In genomic region chr15:58704155-58704825, GRCh38 we compare ENCODE assay signal across 25 cellular contexts. TPM values are rescaled to one million over a fixed set of nuclear protein-coding genes. Genes with fewer than 3 reads are reported as not detected.
DNase-seq lines count a peak whose midpoint lies in the region; ATAC-seq and TF ChIP-seq lines count a peak whose summit lies in the region.
"Had no signal": no experiment of that assay in that cellular context is flagged by ENCODE, and none has a peak within 500 bp of the region (broad histone marks: within the 10 kb centered on the region; RNA-seq: fewer than 3 reads in every experiment).

No MANE protein-coding gene starts in this region.

- no peaks in the 10 kb centered on the region for H3K27me3 Mint-ChIP-seq in activated T-cell treated with anti-CD3 and anti-CD28 coated beads, Interleukin-2, amount 50 U/mL, for 24 hours
- H3K27me3 Mint-ChIP-seq in activated T-cell treated with anti-CD3 and anti-CD28 coated beads, Interleukin-2, amount 50 U/mL, for 72 hours (ENCODE audit: low read depth) = no peaks in the 10 kb centered on the region
- no peaks in the 10 kb centered on the region for H3K27me3 Mint-ChIP-seq in natural killer cell (ENCODE audit: low read depth in 2 of 2)
- H3K27me3 Mint-ChIP-seq in naive thymus-derived CD4-positive, alpha-beta T cell = no peaks in the 10 kb centered on the region
- H3K27me3 Mint-ChIP-seq: activated CD8-positive, alpha-beta T cell treated with anti-CD3 and anti-CD28 coated beads for 36 hours; activated naive CD8-positive, alpha-beta T cell treated with anti-CD3 and anti-CD28 coated beads for 36 hours; central memory CD8-positive, alpha-beta T cell had no signal

- H3K36me3 ChIP-seq in naive thymus-derived CD4-positive, alpha-beta T cell (ENCODE audit: control insufficient read depth in 2 of 3, insufficient read depth in 3 of 3, low read length in 3 of 3) = peaks cover 0 to 12% (median 0%) of the 10 kb centered on the region in 3 experiments
- no peaks in the 10 kb centered on the region for H3K36me3 ChIP-seq in adrenal gland (replicated peaks in 1 of 2)
- H3K36me3 ChIP-seq: pancreas, upper lobe of right lung had no signal

- CTCF ChIA-PET in naive thymus-derived CD4-positive, alpha-beta T cell (lab: Charles Lee) = interaction anchor here (0.6 kb wide), 1 partner anchor 27 kb away, joined by 3 read pairs; no protein-coding TSS in a partner anchor

- H3K4me3 ChIP-seq in cardiac fibroblast (replicated peaks in 1 of 2; ENCODE audit: low read depth in 2 of 2, low read length in 2 of 2) (no peak overlapping the region), adrenal gland (no peak overlapping the region)
- no peak overlapping the region for H3K4me3 ChIP-seq in naive thymus-derived CD4-positive, alpha-beta T cell (ENCODE audit: low read length)
- H3K4me3 ChIP-seq: HAP-1, pancreas, upper lobe of right lung had no signal

- intact Hi-C loops in natural killer cell (cut with micrococcal nuclease) = no loop called here
- intact Hi-C loops in naive thymus-derived CD4-positive, alpha-beta T cell (cut with micrococcal nuclease) = loop anchor here in 1 of 2 donors (10.0 kb wide), 1 partner anchor 59 kb away; no protein-coding TSS in a partner anchor
- intact Hi-C loops in Right ventricle myocardium superior (cut with DNase I) = no loop called here
- intact Hi-C loops in adrenal gland (cut with DNase I) = no loop called here

- no peaks in the 10 kb centered on the region for H3K27me3 ChIP-seq in naive thymus-derived CD4-positive, alpha-beta T cell (ENCODE audit: control insufficient read depth in 2 of 2, insufficient read depth in 2 of 2, low read length in 2 of 2)
- no peaks in the 10 kb centered on the region for H3K27me3 ChIP-seq in adrenal gland
- H3K27me3 ChIP-seq: pancreas, upper lobe of right lung had no signal

- H3K27ac ChIP-seq in naive thymus-derived CD4-positive, alpha-beta T cell (ENCODE audit: low read depth, low read length) = no peak overlapping the region
- no peak overlapping the region for H3K27ac ChIP-seq in adrenal gland
- H3K27ac ChIP-seq: 22Rv1, pancreas, upper lobe of right lung had no signal

- H3K27ac Mint-ChIP-seq in activated T-cell treated with anti-CD3 and anti-CD28 coated beads, Interleukin-2, amount 50 U/mL, for 24 hours = peak overlapping the region; percentile 16
- H3K27ac Mint-ChIP-seq in activated T-cell treated with anti-CD3 and anti-CD28 coated beads, Interleukin-2, amount 50 U/mL, for 72 hours = no peak overlapping the region
- peak overlapping the region; percentile 46 to 69 for H3K27ac Mint-ChIP-seq in natural killer cell
- H3K27ac Mint-ChIP-seq in naive thymus-derived CD4-positive, alpha-beta T cell = peak overlapping the region in 3 of 9 donors; percentile 34 to 84 (median 69)
- H3K27ac Mint-ChIP-seq: activated CD8-positive, alpha-beta T cell treated with anti-CD3 and anti-CD28 coated beads for 36 hours had no signal

- 75 to 80% (median 78%) methylated on average over 3 of the region's 3 CpGs for WGBS in adrenal gland, 4 donors

- ATAC-seq in activated T-cell treated with anti-CD3 and anti-CD28 coated beads, Interleukin-2, amount 50 U/mL, for 72 hours (replicated peaks in 1 of 2) = no peak
- no peak for ATAC-seq in natural killer cell
- ATAC-seq in naive thymus-derived CD4-positive, alpha-beta T cell = no peak
- ATAC-seq in Right ventricle myocardium superior (ENCODE audit: poor library complexity) = no peak
- ATAC-seq: activated CD4-positive, CD25-positive, alpha-beta regulatory T cell treated with anti-CD3 and anti-CD28 coated beads, Interleukin-2, amount 50 U/mL, for 24 hours; activated CD8-positive, alpha-beta T cell treated with anti-CD3 and anti-CD28 coated beads for 36 hours; pancreas; upper lobe of right lung had no signal

- no peak for TF ChIP-seq CTCF in cardiac fibroblast (IDR thresholded peaks at IDR 0.05; ENCODE audit: low read depth, low read length)
- TF ChIP-seq CTCF in natural killer cell (IDR thresholded peaks at IDR 0.05) = no peak
- no peak for TF ChIP-seq CTCF in adrenal gland (IDR thresholded peaks at IDR 0.05)

- H3K4me3 Mint-ChIP-seq in activated T-cell treated with anti-CD3 and anti-CD28 coated beads, Interleukin-2, amount 50 U/mL, for 24 hours = no peak overlapping the region
- H3K4me3 Mint-ChIP-seq in activated T-cell treated with anti-CD3 and anti-CD28 coated beads, Interleukin-2, amount 50 U/mL, for 72 hours = no peak overlapping the region
- no peak overlapping the region for H3K4me3 Mint-ChIP-seq in natural killer cell
- no peak overlapping the region for H3K4me3 Mint-ChIP-seq in naive thymus-derived CD4-positive, alpha-beta T cell
- H3K4me3 Mint-ChIP-seq: activated CD8-positive, alpha-beta T cell treated with anti-CD3 and anti-CD28 coated beads for 36 hours; activated naive CD8-positive, alpha-beta T cell treated with anti-CD3 and anti-CD28 coated beads for 36 hours; central memory CD8-positive, alpha-beta T cell; nephron progenitor cell had no signal

- peaks cover 72% of the 10 kb centered on the region for H3K4me1 Mint-ChIP-seq in activated T-cell treated with anti-CD3 and anti-CD28 coated beads, Interleukin-2, amount 50 U/mL, for 24 hours (ENCODE audit: low read depth)
- peaks cover 65% of the 10 kb centered on the region for H3K4me1 Mint-ChIP-seq in activated T-cell treated with anti-CD3 and anti-CD28 coated beads, Interleukin-2, amount 50 U/mL, for 72 hours (ENCODE audit: low read depth)
- H3K4me1 Mint-ChIP-seq in natural killer cell = peaks cover 53 to 78% of the 10 kb centered on the region in 2 donors
- H3K4me1 Mint-ChIP-seq in naive thymus-derived CD4-positive, alpha-beta T cell = peaks cover 43 to 88% (median 79%) of the 10 kb centered on the region in 7 donors
- H3K4me1 Mint-ChIP-seq: nephron progenitor cell had no signal

- peaks cover 78% of the 10 kb centered on the region for H3K36me3 Mint-ChIP-seq in activated T-cell treated with anti-CD3 and anti-CD28 coated beads, Interleukin-2, amount 50 U/mL, for 24 hours (ENCODE audit: low read depth)
- peaks cover 18 to 44% of the 10 kb centered on the region in 2 donors for H3K36me3 Mint-ChIP-seq in activated T-cell treated with anti-CD3 and anti-CD28 coated beads, Interleukin-2, amount 50 U/mL, for 72 hours (ENCODE audit: insufficient read depth in 2 of 2)
- H3K36me3 Mint-ChIP-seq in natural killer cell = no peaks in the 10 kb centered on the region
- H3K36me3 Mint-ChIP-seq in naive thymus-derived CD4-positive, alpha-beta T cell = peaks cover 4 to 67% (median 66%) of the 10 kb centered on the region in 5 donors

- POLR2A ChIA-PET in naive thymus-derived CD4-positive, alpha-beta T cell (lab: Charles Lee) = no interaction called here

- no peak for DNase-seq in activated T-cell treated with anti-CD3 and anti-CD28 coated beads, Interleukin-2, amount 50 U/mL, for 24 hours
- DNase-seq in activated T-cell treated with anti-CD3 and anti-CD28 coated beads, Interleukin-2, amount 50 U/mL, for 72 hours = no peak
- DNase-seq in cardiac fibroblast (ENCODE audit: low read depth in 2 of 2) (peak; percentile 31 to 39), natural killer cell (no peak), Right ventricle myocardium superior (no peak), adrenal gland (no peak)
- no peak for DNase-seq in naive thymus-derived CD4-positive, alpha-beta T cell
- DNase-seq in central memory CD4-positive, alpha-beta T cell = no peak
- DNase-seq: activated CD8-positive, alpha-beta T cell treated with anti-CD3 and anti-CD28 coated beads for 36 hours; activated naive CD8-positive, alpha-beta T cell treated with anti-CD3 and anti-CD28 coated beads for 36 hours; AML-193; head of caudate nucleus; kidney; NCI-H2081; NCI-H345; nephron progenitor cell; pancreas; retina; stimulated activated CD4-positive, alpha-beta T cell treated with anti-CD3 and anti-CD28 coated beads, Interleukin-12 subunit alpha, Interleukin-12 subunit beta, amount 100 ng/mL, for 4 hours; stimulated activated CD4-positive, alpha-beta T cell treated with anti-CD3 and anti-CD28 coated beads, Interleukin-4, amount 100 ng/mL, for 1 hour; upper lobe of right lung had no signal

- no peaks in the 10 kb centered on the region for H3K4me1 ChIP-seq in naive thymus-derived CD4-positive, alpha-beta T cell (ENCODE audit: control insufficient read depth in 2 of 2, insufficient read depth in 2 of 2, low read length in 2 of 2)
- no peaks in the 10 kb centered on the region for H3K4me1 ChIP-seq in adrenal gland (replicated peaks in 1 of 2)
- H3K4me1 ChIP-seq: pancreas, upper lobe of right lung had no signal

- no peak for TF ChIP-seq POLR2A in adrenal gland (IDR thresholded peaks at IDR 0.05)

- peaks cover 0 to under 1% (median 0%) of the 10 kb centered on the region in 3 experiments for H3K9me3 ChIP-seq in naive thymus-derived CD4-positive, alpha-beta T cell (ENCODE audit: control insufficient read depth in 2 of 3, low read length in 3 of 3)
- peaks cover 0 to 8% (median 0%) of the 10 kb centered on the region in 3 donors for H3K9me3 ChIP-seq in adrenal gland (replicated peaks in 1 of 3)
- H3K9me3 ChIP-seq: HAP-1, pancreas, upper lobe of right lung had no signal

- peaks cover 24% of the 10 kb centered on the region for H3K9me3 Mint-ChIP-seq in activated T-cell treated with anti-CD3 and anti-CD28 coated beads, Interleukin-2, amount 50 U/mL, for 24 hours
- peaks cover 7 to 12% of the 10 kb centered on the region in 2 donors for H3K9me3 Mint-ChIP-seq in activated T-cell treated with anti-CD3 and anti-CD28 coated beads, Interleukin-2, amount 50 U/mL, for 72 hours
- H3K9me3 Mint-ChIP-seq in natural killer cell = no peaks in the 10 kb centered on the region
- H3K9me3 Mint-ChIP-seq in naive thymus-derived CD4-positive, alpha-beta T cell = peaks cover 0 to 28% (median 12%) of the 10 kb centered on the region in 11 donors
- H3K9me3 Mint-ChIP-seq: central memory CD8-positive, alpha-beta T cell had no signal

RNA-seq across cellular contexts. Expression of gene ADAM10, which starts 45.2 kb away (rescaled TPM):
- 100 to 1,000 TPM in 1 of 2 donors, 10 to 100 TPM in 1; 96.5 to 108 TPM for total RNA-seq in activated T-cell treated with anti-CD3 and anti-CD28 coated beads, Interleukin-2, amount 50 U/mL, for 72 hours
- total RNA-seq in natural killer cell (100 to 1,000 TPM; 223 to 297 (median 259) TPM), Right ventricle myocardium superior (69.7 TPM), adrenal gland (10 to 100 TPM; 12.3 to 97.9 (median 56.9) TPM)
- total RNA-seq in naive thymus-derived CD4-positive, alpha-beta T cell = 100 to 1,000 TPM; 119 to 170 (median 142) TPM
- 100 to 1,000 TPM; 110 to 127 TPM for polyA plus RNA-seq in naive thymus-derived CD4-positive, alpha-beta T cell
- polyA plus RNA-seq in adrenal gland = 10 to 100 TPM in 1 of 3 donors, 1 to 10 TPM in 2; 6.2 to 54.0 (median 9.3) TPM

Comparison
In these comparisons a context has a peak if more than half of its experiments do, and no peak if none do; other contexts are left out.
1. DNase-seq: peak in cardiac fibroblast (2 of 2); none in activated T-cell treated with anti-CD3 and anti-CD28 coated beads, Interleukin-2, amount 50 U/mL, for 24 hours (single experiment), activated T-cell treated with anti-CD3 and anti-CD28 coated beads, Interleukin-2, amount 50 U/mL, for 72 hours (0 of 2), natural killer cell (single experiment), naive thymus-derived CD4-positive, alpha-beta T cell (0 of 9), central memory CD4-positive, alpha-beta T cell (single experiment), Right ventricle myocardium superior (single experiment) and adrenal gland (0 of 7).